ENCODE assay signal across 12 cellular contexts in the genomic region with DNA sequence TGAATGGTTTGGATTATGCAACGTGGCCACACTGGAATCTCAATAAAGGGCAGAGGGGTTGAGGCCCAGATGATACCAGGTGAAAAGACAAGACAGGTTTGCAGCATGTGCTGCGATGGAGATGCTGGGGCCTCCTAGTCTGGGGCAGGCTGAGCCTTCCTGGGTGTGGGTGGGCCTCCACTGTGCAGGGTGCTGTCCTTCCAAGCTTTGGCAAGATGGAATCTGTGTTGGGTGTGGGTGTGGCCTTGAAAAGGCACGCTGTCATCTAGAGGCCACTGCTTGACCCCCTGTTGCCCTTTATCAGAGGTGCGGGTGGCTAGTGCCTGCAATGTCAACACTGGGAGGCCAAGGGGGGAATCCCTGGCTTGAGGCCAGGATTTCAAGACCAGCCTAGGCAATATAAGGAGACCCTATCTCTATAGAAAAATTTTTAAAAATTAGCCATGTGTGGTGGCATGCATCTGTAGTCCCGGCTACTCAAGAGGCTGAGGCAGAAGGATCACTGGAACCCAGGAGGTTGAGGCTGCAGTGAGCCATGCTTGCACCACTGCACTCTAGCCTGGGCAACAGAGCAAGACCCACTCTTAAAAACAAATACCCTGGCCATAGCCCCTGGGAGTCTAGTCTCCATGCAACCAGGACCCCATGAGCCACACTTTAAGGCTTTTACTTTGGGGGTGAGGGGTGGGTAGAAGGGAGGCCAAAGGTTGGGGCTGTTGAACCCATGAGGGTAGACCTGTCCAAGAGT. TPM values are rescaled to one million over a fixed set of nuclear protein-coding genes. Genes with fewer than 3 reads are reported as not detected.
DNase-seq lines count a peak whose midpoint lies in the region; ATAC-seq and TF ChIP-seq lines count a peak whose summit lies in the region.
"Had no signal": no experiment of that assay in that cellular context is flagged by ENCODE, and none has a peak within 500 bp of the region (broad histone marks: within the 10 kb centered on the region; RNA-seq: fewer than 3 reads in every experiment).

No MANE protein-coding gene starts in this region.

- CTCF ChIA-PET in PC-3 (lab: Charles Lee), result no interaction called here

- no peak overlapping the region for H3K4me3 ChIP-seq in PC-3 (ENCODE audit: low read length)
- H3K4me3 ChIP-seq in brain microvascular endothelial cell (ENCODE audit: low read depth, low read length), result no peak overlapping the region

- no peaks in the 10 kb centered on the region for H3K79me2 ChIP-seq in PC-3 (ENCODE audit: low read length)

- H4K20me1 ChIP-seq in PC-3 (ENCODE audit: low read length), result no peaks in the 10 kb centered on the region

- H3K27ac ChIP-seq in PC-3 (ENCODE audit: low read length) (no peak overlapping the region), brain microvascular endothelial cell (peak overlapping the region; percentile 37)

- no peaks in the 10 kb centered on the region for H3K27me3 Mint-ChIP-seq in natural killer cell treated with Interleukin-12 subunit alpha and Interleukin-12 subunit beta and Interleukin-15 and Interleukin-18, amount 100 ng/mL, for 72 hours
- no peaks in the 10 kb centered on the region for H3K27me3 Mint-ChIP-seq in natural killer cell (ENCODE audit: low read depth in 2 of 2)
- H3K27me3 Mint-ChIP-seq: B cell had no signal

- BruUV-seq in PC-3 (replicated peaks; lab: Mats Ljungman, UMichigan), result no TSS peak

- H3K9ac ChIP-seq in PC-3 (ENCODE audit: low read length), result no peak overlapping the region

- peak; percentile 29 to 34 for ATAC-seq in natural killer cell treated with Interleukin-12 subunit alpha and Interleukin-12 subunit beta and Interleukin-15 and Interleukin-18, amount 100 ng/mL, for 72 hours
- ATAC-seq in natural killer cell, result no peak
- peak; percentile 24; the same call in 1 of the 2 replicates for ATAC-seq in PC-3
- no peak for ATAC-seq in GM19023 (IDR thresholded peaks at IDR 0.05; ENCODE audit: unreplicated experiment)
- no peak for ATAC-seq in HG03025 (IDR thresholded peaks at IDR 0.05; ENCODE audit: low FRiP score, unreplicated experiment)
- ATAC-seq: activated CD4-positive, CD25-positive, alpha-beta regulatory T cell treated with anti-CD3 and anti-CD28 coated beads, Interleukin-2, amount 50 U/mL, for 24 hours had no signal

- peaks cover 14 to 25% of the 10 kb centered on the region in 2 donors for H3K4me1 Mint-ChIP-seq in natural killer cell treated with Interleukin-12 subunit alpha and Interleukin-12 subunit beta and Interleukin-15 and Interleukin-18, amount 100 ng/mL, for 72 hours (ENCODE audit: low read depth in 2 of 2)
- peaks cover 2 to 7% of the 10 kb centered on the region in 2 donors for H3K4me1 Mint-ChIP-seq in natural killer cell
- H3K4me1 Mint-ChIP-seq: B cell had no signal

- H3K27ac Mint-ChIP-seq in natural killer cell treated with Interleukin-12 subunit alpha and Interleukin-12 subunit beta and Interleukin-15 and Interleukin-18, amount 100 ng/mL, for 72 hours, result peak overlapping the region; percentile 31 to 50
- H3K27ac Mint-ChIP-seq in natural killer cell, result peak overlapping the region in 1 of 2 donors; percentile 48
- H3K27ac Mint-ChIP-seq: B cell had no signal

- DNase-seq in natural killer cell treated with Interleukin-12 subunit alpha and Interleukin-12 subunit beta and Interleukin-15 and Interleukin-18, amount 100 ng/mL, for 72 hours (ENCODE audit: low spot score), result no peak
- DNase-seq in natural killer cell (no peak), PC-3 (no peak), brain microvascular endothelial cell (no peak), NCI-H2029 (lab: John Stamatoyannopoulos, UW) (no peak), epidermal melanocyte (ENCODE audit: insufficient read length, low spot score) (no peak)
- DNase-seq: left colon, NCI-H1048 had no signal

- POLR2A ChIA-PET in PC-3 (lab: Charles Lee; ENCODE audit: unreplicated experiment), result no interaction called here

- no peaks in the 10 kb centered on the region for H3K9me3 ChIP-seq in PC-3 (ENCODE audit: low read length)

- H3K36me3 ChIP-seq in PC-3 (ENCODE audit: low read depth, low read length) (peaks cover 16% of the 10 kb centered on the region), brain microvascular endothelial cell (replicated peaks) (no peaks in the 10 kb centered on the region)

- no peak overlapping the region for H2AFZ ChIP-seq in PC-3 (ENCODE audit: low read length)

- in situ Hi-C loops in brain microvascular endothelial cell (cut with HindIII; ENCODE audit: low pct_ligation_motif_present, low sequenced_read_pairs), result no loop called here

- peaks cover 4% of the 10 kb centered on the region; the same call in 1 of the 2 replicates for H3K4me1 ChIP-seq in PC-3 (ENCODE audit: insufficient read depth, low read length)

- TF ChIP-seq CTCF in natural killer cell (IDR thresholded peaks at IDR 0.05), result no peak
- TF ChIP-seq CTCF in PC-3 (conservative IDR thresholded peaks at IDR 0.05; ENCODE audit: low read depth, low read length), result no peak
- TF ChIP-seq CTCF in brain microvascular endothelial cell (IDR thresholded peaks at IDR 0.05; ENCODE audit: low read depth, low read length, missing control alignments), result no peak

- no peaks in the 10 kb centered on the region for H3F3A ChIP-seq in PC-3 (ENCODE audit: low read length, unreplicated experiment)

- intact Hi-C loops in natural killer cell (cut with micrococcal nuclease) (no loop called here), PC-3 (cut with micrococcal nuclease) (no loop called here)

- peaks cover 8% of the 10 kb centered on the region for H3K36me3 Mint-ChIP-seq in natural killer cell treated with Interleukin-12 subunit alpha and Interleukin-12 subunit beta and Interleukin-15 and Interleukin-18, amount 100 ng/mL, for 72 hours
- no peaks in the 10 kb centered on the region for H3K36me3 Mint-ChIP-seq in natural killer cell

- H3K9me3 Mint-ChIP-seq in natural killer cell treated with Interleukin-12 subunit alpha and Interleukin-12 subunit beta and Interleukin-15 and Interleukin-18, amount 100 ng/mL, for 72 hours, result no peaks in the 10 kb centered on the region
- H3K9me3 Mint-ChIP-seq in natural killer cell, result no peaks in the 10 kb centered on the region

- no peaks in the 10 kb centered on the region for H3K9me2 ChIP-seq in PC-3 (replicated peaks; ENCODE audit: low read length)

- H3K27me3 ChIP-seq in PC-3 (ENCODE audit: low read length) (no peaks in the 10 kb centered on the region), brain microvascular endothelial cell (replicated peaks) (no peaks in the 10 kb centered on the region)

- no peak overlapping the region for H3K4me3 Mint-ChIP-seq in natural killer cell treated with Interleukin-12 subunit alpha and Interleukin-12 subunit beta and Interleukin-15 and Interleukin-18, amount 100 ng/mL, for 72 hours
- H3K4me3 Mint-ChIP-seq in natural killer cell, result no peak overlapping the region
- H3K4me3 Mint-ChIP-seq: B cell had no signal

- H3K4me2 ChIP-seq in PC-3 (ENCODE audit: low read length), result no peak overlapping the region

RNA-seq across cellular contexts. Expression of gene RRM2, which starts 13.8 kb away (rescaled TPM):
- total RNA-seq in natural killer cell treated with Interleukin-12 subunit alpha and Interleukin-12 subunit beta and Interleukin-15 and Interleukin-18, amount 100 ng/mL, for 72 hours, result 100 to 1,000 TPM; 375 to 624 TPM
- 10 to 100 TPM; 16.1 to 22.1 (median 18.5) TPM for total RNA-seq in natural killer cell
- total RNA-seq in PC-3 (2014; rRNA removed), result 229 and 282 TPM in 2 replicates

RNA-seq across cellular contexts. Expression of gene CYS1, which starts 56.1 kb away (rescaled TPM):
- under 1 TPM in 1 of 2 donors, not detected in 1; 0.45 TPM for total RNA-seq in natural killer cell treated with Interleukin-12 subunit alpha and Interleukin-12 subunit beta and Interleukin-15 and Interleukin-18, amount 100 ng/mL, for 72 hours
- total RNA-seq in natural killer cell (not detected), PC-3 (2014; rRNA removed) (0.12 and 0.15 TPM in 2 replicates)
- total RNA-seq: B cell had no signal

Comparison
In these comparisons a context has a peak if more than half of its experiments do, and no peak if none do; other contexts are left out.
1. ATAC-seq: peak in natural killer cell treated with Interleukin-12 subunit alpha and Interleukin-12 subunit beta and Interleukin-15 and Interleukin-18, amount 100 ng/mL, for 72 hours (2 of 2) and PC-3 (single experiment); none in natural killer cell (0 of 3), GM19023 (single experiment) and HG03025 (single experiment).